In genomic region chr17:81394377-81394747, GRCh38 we compare ENCODE assay signal across 7 cellular contexts. TPM values are rescaled to one million over a fixed set of nuclear protein-coding genes. Genes with fewer than 3 reads are reported as not detected.
DNase-seq lines count a peak whose midpoint lies in the region; ATAC-seq and TF ChIP-seq lines count a peak whose summit lies in the region.

No MANE protein-coding gene starts in this region.

- CTCF ChIA-PET in WTC11 (lab: Charles Lee), result interaction anchor here (0.6 to 3.7 kb wide), 12 partner anchors 10 to 1559 kb away, joined by 3 to 55 read pairs (median 6); partner anchors contain the start of gene SLC38A10

- peaks cover 32% of the 10 kb centered on the region for H3K4me1 ChIP-seq in HUES48 (ENCODE audit: control insufficient read depth, insufficient read depth, low read length)
- H3K4me1 ChIP-seq in iPS-15b (ENCODE audit: control insufficient read depth, insufficient read depth, low read length), result peaks cover 4% of the 10 kb centered on the region

- H3K27me3 Mint-ChIP-seq in WTC11 (ENCODE audit: low read depth), result peaks cover 72% of the 10 kb centered on the region
- H3K27me3 Mint-ChIP-seq in stimulated activated memory B cell treated with anti-CD40 and anti-IgM and Interleukin-4, amounts not matched to agents 10 μg/mL and 1 μg/mL and 100 μg/mL, for 72 hours, result peaks cover 64% of the 10 kb centered on the region

- no peak for TF ChIP-seq CTCF in WTC11 (IDR thresholded peaks at IDR 0.05)

- H3K27ac Mint-ChIP-seq in WTC11, result peak overlapping the region; percentile 93
- peak overlapping the region; percentile 32 for H3K27ac Mint-ChIP-seq in stimulated activated memory B cell treated with anti-CD40 and anti-IgM and Interleukin-4, amounts not matched to agents 10 μg/mL and 1 μg/mL and 100 μg/mL, for 72 hours

- peak overlapping the region; percentile 56 for H3K4me3 ChIP-seq in HUES48 (ENCODE audit: low read depth, low read length)
- H3K4me3 ChIP-seq in iPS-15b (ENCODE audit: low read depth, low read length), result peak overlapping the region; percentile 59

- no peaks in the 10 kb centered on the region for H3K36me3 Mint-ChIP-seq in WTC11
- no peaks in the 10 kb centered on the region for H3K36me3 Mint-ChIP-seq in stimulated activated memory B cell treated with anti-CD40 and anti-IgM and Interleukin-4, amounts not matched to agents 10 μg/mL and 1 μg/mL and 100 μg/mL, for 72 hours

- H3K4me3 Mint-ChIP-seq in WTC11, result peak overlapping the region; percentile 72
- no peak overlapping the region for H3K4me3 Mint-ChIP-seq in stimulated activated memory B cell treated with anti-CD40 and anti-IgM and Interleukin-4, amounts not matched to agents 10 μg/mL and 1 μg/mL and 100 μg/mL, for 72 hours

- no peak for ATAC-seq in WTC11
- no peak for ATAC-seq in stimulated activated memory B cell treated with anti-CD40 and anti-IgM and Interleukin-4, amounts not matched to agents 10 μg/mL and 1 μg/mL and 100 μg/mL, for 72 hours
- ATAC-seq in GM21515 (IDR thresholded peaks at IDR 0.05; ENCODE audit: unreplicated experiment), result no peak
- no peak for ATAC-seq in GM19397 (IDR thresholded peaks at IDR 0.05; ENCODE audit: unreplicated experiment)
- no peak for ATAC-seq in GM21723 (IDR thresholded peaks at IDR 0.05; ENCODE audit: unreplicated experiment)

- H3K27me3 ChIP-seq in HUES48 (ENCODE audit: control insufficient read depth, insufficient read depth, low read length), result peaks cover 72% of the 10 kb centered on the region
- peaks cover 63% of the 10 kb centered on the region for H3K27me3 ChIP-seq in iPS-15b (ENCODE audit: control insufficient read depth, insufficient read depth, low read length)

- H3K9me3 ChIP-seq in HUES48 (ENCODE audit: control insufficient read depth, insufficient read depth, low read length) (no peaks in the 10 kb centered on the region), iPS-15b (ENCODE audit: control insufficient read depth, insufficient read depth, low read length) (no peaks in the 10 kb centered on the region)

- H3K9me3 Mint-ChIP-seq in WTC11, result no peaks in the 10 kb centered on the region
- H3K9me3 Mint-ChIP-seq in stimulated activated memory B cell treated with anti-CD40 and anti-IgM and Interleukin-4, amounts not matched to agents 10 μg/mL and 1 μg/mL and 100 μg/mL, for 72 hours, result no peaks in the 10 kb centered on the region

- H3K9ac ChIP-seq in HUES48 (ENCODE audit: low read depth, low read length) (no peak overlapping the region), iPS-15b (ENCODE audit: low read depth, low read length) (no peak overlapping the region)

- DNase-seq in WTC11 (ENCODE audit: low spot score), result no peak

- H3K36me3 ChIP-seq in HUES48 (ENCODE audit: control insufficient read depth, insufficient read depth, low read length) (no peaks in the 10 kb centered on the region), iPS-15b (ENCODE audit: control insufficient read depth, insufficient read depth, low read length) (no peaks in the 10 kb centered on the region)

- POLR2A ChIA-PET in WTC11 (lab: Charles Lee), result interaction anchor here (0.8 to 1.5 kb wide), 5 partner anchors 53 to 121 kb away, joined by 3 to 12 read pairs (median 4); partner anchors contain the start of genes ACTG1 and SLC38A10

- peak overlapping the region; percentile 5 for H3K27ac ChIP-seq in HUES48 (ENCODE audit: low read depth, low read length)

- H3K4me1 Mint-ChIP-seq in WTC11, result peaks cover 40% of the 10 kb centered on the region
- peaks cover 12% of the 10 kb centered on the region for H3K4me1 Mint-ChIP-seq in stimulated activated memory B cell treated with anti-CD40 and anti-IgM and Interleukin-4, amounts not matched to agents 10 μg/mL and 1 μg/mL and 100 μg/mL, for 72 hours

TF ChIP-seq in WTC11, 78 proteins besides CTCF, POLR2A, EP300 and RAD21:
- TF ChIP-seq SOX15 (CRISPR knock-in tag; IDR thresholded peaks at IDR 0.05) (no peak), NFE2L1 (CRISPR knock-in tag; IDR thresholded peaks at IDR 0.05) (no peak), ERG (CRISPR knock-in tag; IDR thresholded peaks at IDR 0.05) (no peak), JUN (CRISPR knock-in tag; IDR thresholded peaks at IDR 0.05) (no peak), STAT6 (CRISPR knock-in tag; conservative IDR thresholded peaks at IDR 0.05; ENCODE audit: low read depth) (no peak), USF1 (CRISPR knock-in tag; IDR thresholded peaks at IDR 0.05) (no peak), ZBTB43 (CRISPR knock-in tag; IDR thresholded peaks at IDR 0.05) (no peak), ELF4 (CRISPR knock-in tag; IDR thresholded peaks at IDR 0.05; ENCODE audit: low read depth) (no peak), CREB1 (CRISPR knock-in tag; IDR thresholded peaks at IDR 0.05) (no peak), ATF1 (CRISPR knock-in tag; IDR thresholded peaks at IDR 0.05) (no peak), SP1 (CRISPR knock-in tag; conservative IDR thresholded peaks at IDR 0.05) (no peak), NR3C1 (CRISPR knock-in tag; conservative IDR thresholded peaks at IDR 0.05; ENCODE audit: low read depth) (no peak), MLX (CRISPR knock-in tag; IDR thresholded peaks at IDR 0.05) (no peak), USF2 (CRISPR knock-in tag; IDR thresholded peaks at IDR 0.05) (no peak), JAZF1 (CRISPR knock-in tag; IDR thresholded peaks at IDR 0.05) (no peak), MAX (CRISPR knock-in tag; IDR thresholded peaks at IDR 0.05) (no peak)

RNA-seq across cellular contexts. Expression of gene BAHCC1, which starts 0.9 kb away (rescaled TPM):
- total RNA-seq in WTC11 (2021), result 17.1 to 29.8 TPM (median 21.5 TPM) in 3 replicates
